Comparison of ENCODE assay signal across 11 cellular contexts in genomic region chr2:96895709-96896651, GRCh38. TPM values are rescaled to one million over a fixed set of nuclear protein-coding genes. Genes with fewer than 3 reads are reported as not detected.
A peak's percentile ranks its signal among the peaks of the same experiment; 100 is the strongest.
DNase-seq lines count a peak whose midpoint lies in the region; FAIRE-seq and TF ChIP-seq lines count a peak whose summit lies in the region.
"Had no signal": no experiment of that assay in that cellular context is flagged by ENCODE, and none has a peak within 500 bp of the region (broad histone marks: within the 10 kb centered on the region; RNA-seq: fewer than 3 reads in every experiment).

No MANE protein-coding gene starts in this region.

- H3K36me3 ChIP-seq in endodermal cell (ENCODE audit: control insufficient read depth, insufficient read depth, low read length) (no peaks in the 10 kb centered on the region), small intestine (ENCODE audit: control insufficient read depth in 2 of 2, insufficient read depth in 2 of 2, low read length in 2 of 2) (no peaks in the 10 kb centered on the region), spleen (peaks cover 0 to 4% (median 0%) of the 10 kb centered on the region in 6 donors), left ventricle myocardium inferior (no peaks in the 10 kb centered on the region)
- H3K36me3 ChIP-seq: neutrophil had no signal

- peaks cover 38% of the 10 kb centered on the region for H3K4me1 Mint-ChIP-seq in endodermal cell

- H3K4me1 ChIP-seq in endodermal cell (ENCODE audit: control insufficient read depth, insufficient read depth, low read length), result peaks cover 11% of the 10 kb centered on the region
- no peaks in the 10 kb centered on the region for H3K4me1 ChIP-seq in small intestine (ENCODE audit: control insufficient read depth in 2 of 2, insufficient read depth in 1 of 2, low read depth in 1 of 2, low read length in 1 of 2)
- peaks cover 22 to 81% (median 52%) of the 10 kb centered on the region in 6 donors for H3K4me1 ChIP-seq in spleen
- peaks cover 28% of the 10 kb centered on the region for H3K4me1 ChIP-seq in left ventricle myocardium inferior

- FAIRE-seq in small intestine (lab: Jason Lieb, UNC), result no peak
- FAIRE-seq: TTC549 had no signal

- H3K4me3 ChIP-seq in endodermal cell (ENCODE audit: low read length) (no peak overlapping the region), small intestine (ENCODE audit: low read depth in 1 of 2, low read length in 2 of 2) (no peak overlapping the region), spleen (peak overlapping the region in 1 of 8 donors; percentile 6), left ventricle myocardium inferior (no peak overlapping the region)

- H3K27me3 ChIP-seq in endodermal cell (ENCODE audit: control insufficient read depth, insufficient read depth, low read length, poor library complexity, severe bottlenecking), result no peaks in the 10 kb centered on the region
- H3K27me3 ChIP-seq in small intestine (ENCODE audit: control insufficient read depth in 2 of 2, insufficient read depth in 2 of 2, low read length in 2 of 2), result no peaks in the 10 kb centered on the region
- H3K27me3 ChIP-seq in spleen (replicated peaks in 1 of 7), result no peaks in the 10 kb centered on the region
- H3K27me3 ChIP-seq in left ventricle myocardium inferior (ENCODE audit: low read depth), result no peaks in the 10 kb centered on the region

- H3K4me3 Mint-ChIP-seq in endodermal cell, result no peak overlapping the region

- peak; percentile 45 for DNase-seq in NCI-H748 (lab: John Stamatoyannopoulos, UW; ENCODE audit: unreplicated experiment)
- no peak for DNase-seq in NCI-H748 treated with DMSO at 0.1 percent for 48 hours (lab: John Stamatoyannopoulos, UW)
- DNase-seq in NCI-H510A (lab: John Stamatoyannopoulos, UW), result peak; percentile 93
- peak; percentile 76 for DNase-seq in endodermal cell
- peak; percentile 25 for DNase-seq in small intestine
- no peak for DNase-seq in cerebellar cortex (ENCODE audit: low spot score)
- DNase-seq in spleen, result no peak
- DNase-seq in left ventricle myocardium inferior, result no peak
- DNase-seq: effector CD8-positive, alpha-beta T cell had no signal

- no peaks in the 10 kb centered on the region for H3K36me3 Mint-ChIP-seq in endodermal cell (ENCODE audit: low read depth)

- TF ChIP-seq CTCF in endodermal cell (conservative IDR thresholded peaks at IDR 0.05) (no peak), spleen (IDR thresholded peaks at IDR 0.05 in 8 of 11, conservative IDR thresholded peaks at IDR 0.05 in 3 of 11) (no peak), left ventricle myocardium inferior (IDR thresholded peaks at IDR 0.05; ENCODE audit: borderline replicate concordance) (no peak)

- 92 to 95% methylated on average over 5 to 18 of the region's 18 CpGs for WGBS in endodermal cell (ENCODE audit: insufficient coverage in 1 of 2, insufficient read length in 1 of 2), 2 experiments
- 44 to 55% (median 46%) methylated on average over 18 of the region's 18 CpGs for WGBS in small intestine, 3 donors
- 64 to 77% (median 71%) methylated on average over 11 to 18 of the region's 18 CpGs for WGBS in spleen, 5 donors

- no peaks in the 10 kb centered on the region for H3K9me3 Mint-ChIP-seq in endodermal cell

- no peak overlapping the region for H3K27ac Mint-ChIP-seq in endodermal cell

- no peaks in the 10 kb centered on the region for H3K27me3 Mint-ChIP-seq in endodermal cell (ENCODE audit: insufficient read depth)

- intact Hi-C loops in spleen (cut with DNase I; ENCODE audit: low total_unique reads) (no loop called here), left ventricle myocardium inferior (cut with micrococcal nuclease) (no loop called here)

- no peak overlapping the region for H3K9ac ChIP-seq in endodermal cell (ENCODE audit: extremely low read depth, low read length, poor library complexity, severe bottlenecking)

- H3K27ac ChIP-seq in endodermal cell (ENCODE audit: low read depth, low read length) (no peak overlapping the region), small intestine (ENCODE audit: low read depth in 1 of 2, low read length in 1 of 2) (no peak overlapping the region), spleen (peak overlapping the region in 4 of 8 donors; percentile 7 to 62 (median 28)), left ventricle myocardium inferior (replicated peaks) (no peak overlapping the region)
- H3K27ac ChIP-seq: neutrophil had no signal

- H3K9me3 ChIP-seq in endodermal cell (ENCODE audit: control insufficient read depth, low read length) (no peaks in the 10 kb centered on the region), small intestine (ENCODE audit: control insufficient read depth, low read depth) (no peaks in the 10 kb centered on the region), spleen (no peaks in the 10 kb centered on the region), left ventricle myocardium inferior (replicated peaks) (no peaks in the 10 kb centered on the region)
- H3K9me3 ChIP-seq: neutrophil had no signal

- no peak for TF ChIP-seq POLR2A in spleen (IDR thresholded peaks at IDR 0.05)

RNA-seq across cellular contexts. Expression of gene SEMA4C, which starts 26.1 kb away (rescaled TPM):
- total RNA-seq in endodermal cell (10 to 100 TPM; 82.5 to 92.1 TPM), spleen (100 to 1,000 TPM in 2 of 7 donors, 10 to 100 TPM in 5; 59.7 to 205 (median 70.3) TPM), left ventricle myocardium inferior (16.6 TPM)
- polyA plus RNA-seq in endodermal cell (2013, experiment 1 of 2), result 76.4 TPM
- 67.9 TPM for polyA plus RNA-seq in endodermal cell (2013, experiment 2 of 2)
- polyA plus RNA-seq in small intestine (10 to 100 TPM in 1 of 3 donors, 1 to 10 TPM in 1, under 1 TPM in 1; 0.45 to 21.0 (median 1.4) TPM), spleen (10 to 100 TPM in 2 of 3 donors, 1 to 10 TPM in 1; 6.1 to 37.2 (median 16.5) TPM)

RNA-seq across cellular contexts. Expression of gene ANKRD39, which starts 38.2 kb away (rescaled TPM):
- total RNA-seq in endodermal cell, result 10 to 100 TPM; 14.6 to 16.7 TPM
- 13.0 TPM for polyA plus RNA-seq in endodermal cell (2013, experiment 1 of 2)
- 14.1 TPM for polyA plus RNA-seq in endodermal cell (2013, experiment 2 of 2)
- polyA plus RNA-seq in small intestine, result 10 to 100 TPM; 15.9 to 23.0 (median 17.0) TPM
- 10 to 100 TPM; 13.6 to 32.2 (median 22.5) TPM for total RNA-seq in spleen
- polyA plus RNA-seq in spleen, result 10 to 100 TPM; 13.7 to 17.7 (median 15.8) TPM
- 14.3 TPM for total RNA-seq in left ventricle myocardium inferior

RNA-seq across cellular contexts. Expression of gene ANKRD23, which starts 52.2 kb away (rescaled TPM):
- 1 to 10 TPM; 2.6 to 3.6 TPM for total RNA-seq in endodermal cell
- 3.5 TPM for polyA plus RNA-seq in endodermal cell (2013, experiment 1 of 2)
- 2.6 TPM for polyA plus RNA-seq in endodermal cell (2013, experiment 2 of 2)
- 1 to 10 TPM; 2.2 to 3.8 (median 2.7) TPM for polyA plus RNA-seq in small intestine
- total RNA-seq in spleen, result 10 to 100 TPM in 3 of 7 donors, 1 to 10 TPM in 4; 4.6 to 19.8 (median 9.3) TPM
- 1 to 10 TPM; 2.4 to 4.9 (median 3.9) TPM for polyA plus RNA-seq in spleen
- total RNA-seq in left ventricle myocardium inferior, result 14.4 TPM

Comparison
In these comparisons a context has a peak if more than half of its experiments do, and no peak if none do; other contexts are left out.
1. DNase-seq: peak in NCI-H748 (single experiment), NCI-H510A (single experiment), endodermal cell (single experiment) and small intestine (single experiment); none in NCI-H748 treated with DMSO at 0.1 percent for 48 hours (single experiment), cerebellar cortex (single experiment), spleen (single experiment) and left ventricle myocardium inferior (single experiment).